In the genomic region with DNA sequence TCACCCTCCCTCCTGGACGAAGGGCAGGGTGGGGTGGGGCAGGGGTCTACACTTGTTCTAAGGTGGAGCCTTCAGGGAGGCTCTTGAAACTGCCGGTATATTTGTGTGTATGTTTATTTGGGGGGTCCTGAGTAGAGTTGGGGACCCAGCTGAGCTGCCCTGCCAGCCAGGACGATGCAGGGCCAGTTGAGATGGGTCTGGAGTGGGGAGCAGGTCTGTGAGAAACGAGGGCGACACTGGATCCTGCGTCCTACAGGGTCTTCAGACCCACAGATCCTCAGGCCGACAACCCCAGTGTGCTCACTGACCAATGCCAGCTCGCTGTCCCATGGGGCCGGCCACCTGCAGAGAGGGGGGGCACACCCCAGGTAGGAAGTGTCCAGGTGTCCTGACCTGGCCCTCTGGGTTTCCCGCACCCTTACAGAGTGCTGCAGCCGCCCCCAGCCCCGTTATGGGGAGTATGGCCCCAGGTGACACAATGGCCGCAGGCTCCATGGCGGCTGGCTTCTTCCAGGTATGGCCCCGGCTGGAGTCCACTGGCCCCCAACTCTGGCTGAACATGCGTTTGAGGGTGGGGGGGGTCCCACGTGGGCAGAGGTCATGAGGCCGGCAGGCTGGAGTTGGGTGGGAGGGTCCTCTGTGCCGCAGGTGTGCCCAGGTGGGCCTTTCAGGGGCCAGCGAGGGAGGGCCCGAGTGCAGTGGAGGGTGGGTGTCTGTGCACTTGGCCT, we compare ENCODE assay signal across 18 cellular contexts. TPM values are rescaled to one million over a fixed set of nuclear protein-coding genes. Genes with fewer than 3 reads are reported as not detected.
DNase-seq lines count a peak whose midpoint lies in the region; ATAC-seq and TF ChIP-seq lines count a peak whose summit lies in the region.
"Had no signal": no experiment of that assay in that cellular context is flagged by ENCODE, and none has a peak within 500 bp of the region (broad histone marks: within the 10 kb centered on the region; RNA-seq: fewer than 3 reads in every experiment).

No MANE protein-coding gene starts in this region.

- no peak for TF ChIP-seq CTCF in natural killer cell (IDR thresholded peaks at IDR 0.05)
- TF ChIP-seq CTCF in WERI-Rb-1 (IDR thresholded peaks at IDR 0.05; ENCODE audit: low read depth, low read length): no peak
- no peak for TF ChIP-seq CTCF in gastroesophageal sphincter (IDR thresholded peaks at IDR 0.05)

- no peaks in the 10 kb centered on the region for H3K27me3 Mint-ChIP-seq in natural killer cell (ENCODE audit: low read depth in 2 of 2)
- no peaks in the 10 kb centered on the region for H3K27me3 Mint-ChIP-seq in natural killer cell treated with Interleukin-12 subunit alpha and Interleukin-12 subunit beta and Interleukin-15 and Interleukin-18, amount 100 ng/mL, for 72 hours
- no peaks in the 10 kb centered on the region for H3K27me3 Mint-ChIP-seq in memory B cell

- H3K4me3 Mint-ChIP-seq in natural killer cell (peak overlapping the region; percentile 59), memory B cell (peak overlapping the region; percentile 27)
- no peak overlapping the region for H3K4me3 Mint-ChIP-seq in natural killer cell treated with Interleukin-12 subunit alpha and Interleukin-12 subunit beta and Interleukin-15 and Interleukin-18, amount 100 ng/mL, for 72 hours
- H3K4me3 Mint-ChIP-seq: T-helper 1 cell treated with Interleukin-12 subunit alpha and Interleukin-12 subunit beta and Interleukin-4 antibody, amounts not matched to agents 30 μg/mL and 1 μg/mL, for 36 hours had no signal

- H3K27ac Mint-ChIP-seq in natural killer cell (peak overlapping the region; percentile 81 to 97), memory B cell (peak overlapping the region; percentile 47)
- H3K27ac Mint-ChIP-seq in natural killer cell treated with Interleukin-12 subunit alpha and Interleukin-12 subunit beta and Interleukin-15 and Interleukin-18, amount 100 ng/mL, for 72 hours: peak overlapping the region in 1 of 2 donors; percentile 51

- no peak for TF ChIP-seq EP300 in gastroesophageal sphincter (IDR thresholded peaks at IDR 0.05)

- H3K36me3 Mint-ChIP-seq in natural killer cell (no peaks in the 10 kb centered on the region), memory B cell (no peaks in the 10 kb centered on the region)
- no peaks in the 10 kb centered on the region for H3K36me3 Mint-ChIP-seq in natural killer cell treated with Interleukin-12 subunit alpha and Interleukin-12 subunit beta and Interleukin-15 and Interleukin-18, amount 100 ng/mL, for 72 hours

- no peak for TF ChIP-seq POLR2A in gastroesophageal sphincter (IDR thresholded peaks at IDR 0.05)

- H3K4me1 ChIP-seq in gastroesophageal sphincter: peaks cover 0 to 95% (median 38%) of the 10 kb centered on the region in 3 donors
- H3K4me1 ChIP-seq: pancreas had no signal

- H3K4me3 ChIP-seq in WERI-Rb-1 (ENCODE audit: low read depth, low read length) (no peak overlapping the region), gastroesophageal sphincter (no peak overlapping the region)
- H3K4me3 ChIP-seq: breast epithelium, lung, pancreas had no signal

- H3K4me1 Mint-ChIP-seq in natural killer cell: peaks cover 6 to 27% of the 10 kb centered on the region in 2 donors
- peaks cover 4 to 13% of the 10 kb centered on the region in 2 donors for H3K4me1 Mint-ChIP-seq in natural killer cell treated with Interleukin-12 subunit alpha and Interleukin-12 subunit beta and Interleukin-15 and Interleukin-18, amount 100 ng/mL, for 72 hours (ENCODE audit: low read depth in 2 of 2)
- peaks cover 12% of the 10 kb centered on the region for H3K4me1 Mint-ChIP-seq in memory B cell

- H3K27ac ChIP-seq in WERI-Rb-1: peak overlapping the region; percentile 84
- H3K27ac ChIP-seq in gastroesophageal sphincter: peak overlapping the region in 1 of 4 donors; percentile 84

- DNase-seq in natural killer cell (no peak), WERI-Rb-1 (no peak), memory B cell (ENCODE audit: low spot score in 2 of 2) (no peak), Ammon's horn (ENCODE audit: low spot score) (no peak), NCI-H1436 (lab: John Stamatoyannopoulos, UW) (no peak), mucosa of gallbladder (ENCODE audit: low spot score) (no peak)
- DNase-seq in natural killer cell treated with Interleukin-12 subunit alpha and Interleukin-12 subunit beta and Interleukin-15 and Interleukin-18, amount 100 ng/mL, for 72 hours (ENCODE audit: low spot score): no peak
- DNase-seq: activated CD4-positive, alpha-beta T cell treated with anti-CD3 and anti-CD28 coated beads for 4 hours; activated gamma-delta T cell treated with Interleukin-2 at 50 U/mL for 16 hours had no signal

- intact Hi-C loops in natural killer cell (cut with micrococcal nuclease): no loop called here

- H3K9me3 Mint-ChIP-seq in natural killer cell (no peaks in the 10 kb centered on the region), memory B cell (no peaks in the 10 kb centered on the region)
- no peaks in the 10 kb centered on the region for H3K9me3 Mint-ChIP-seq in natural killer cell treated with Interleukin-12 subunit alpha and Interleukin-12 subunit beta and Interleukin-15 and Interleukin-18, amount 100 ng/mL, for 72 hours
- H3K9me3 Mint-ChIP-seq: T-helper 1 cell treated with Interleukin-12 subunit alpha and Interleukin-12 subunit beta and Interleukin-4 antibody, amounts not matched to agents 30 μg/mL and 1 μg/mL, for 36 hours had no signal

- H3K27me3 ChIP-seq in WERI-Rb-1 (ENCODE audit: insufficient read depth, low read depth, severe bottlenecking) (no peaks in the 10 kb centered on the region), gastroesophageal sphincter (no peaks in the 10 kb centered on the region)
- H3K27me3 ChIP-seq: breast epithelium, pancreas had no signal

- H3K36me3 ChIP-seq in WERI-Rb-1: peaks cover 33% of the 10 kb centered on the region
- H3K36me3 ChIP-seq in gastroesophageal sphincter: peaks cover 0 to 18% of the 10 kb centered on the region in 2 donors
- H3K36me3 ChIP-seq: breast epithelium, pancreas had no signal

- WGBS in gastroesophageal sphincter (ENCODE audit: low coverage in 1 of 2), 2 donors: no CpG with 5 or more reads among the region's 21 CpGs

- no peaks in the 10 kb centered on the region for H3K9me3 ChIP-seq in WERI-Rb-1 (ENCODE audit: severe bottlenecking)
- H3K9me3 ChIP-seq in gastroesophageal sphincter: no peaks in the 10 kb centered on the region
- H3K9me3 ChIP-seq: breast epithelium, pancreas had no signal

- ATAC-seq in natural killer cell (no peak), memory B cell (ENCODE audit: low read depth) (no peak), gastroesophageal sphincter (no peak)
- no peak for ATAC-seq in natural killer cell treated with Interleukin-12 subunit alpha and Interleukin-12 subunit beta and Interleukin-15 and Interleukin-18, amount 100 ng/mL, for 72 hours
- ATAC-seq: pancreas had no signal

RNA-seq across cellular contexts. Expression of gene ISYNA1, which starts 7.4 kb away (rescaled TPM):
- total RNA-seq in natural killer cell: 10 to 100 TPM; 39.7 to 53.6 (median 40.1) TPM
- total RNA-seq in natural killer cell treated with Interleukin-12 subunit alpha and Interleukin-12 subunit beta and Interleukin-15 and Interleukin-18, amount 100 ng/mL, for 72 hours: 10 to 100 TPM; 19.0 to 25.6 TPM
- 10 to 100 TPM; 15.2 to 31.6 (median 19.8) TPM for total RNA-seq in gastroesophageal sphincter
- total RNA-seq in mucosa of gallbladder: 37.1 TPM

RNA-seq across cellular contexts. Expression of gene SSBP4, which starts 11.4 kb away (rescaled TPM):
- total RNA-seq in natural killer cell: 100 to 1,000 TPM; 137 to 169 (median 158) TPM
- 100 to 1,000 TPM; 112 to 271 TPM for total RNA-seq in natural killer cell treated with Interleukin-12 subunit alpha and Interleukin-12 subunit beta and Interleukin-15 and Interleukin-18, amount 100 ng/mL, for 72 hours
- total RNA-seq in gastroesophageal sphincter: 10 to 100 TPM; 58.4 to 76.2 (median 61.3) TPM
- total RNA-seq in mucosa of gallbladder: 68.1 TPM

RNA-seq across cellular contexts. Expression of gene LRRC25, which starts 33.2 kb away (rescaled TPM):
- 10 to 100 TPM in 2 of 3 donors, 1 to 10 TPM in 1; 3.9 to 28.2 (median 12.0) TPM for total RNA-seq in natural killer cell
- not detected for total RNA-seq in natural killer cell treated with Interleukin-12 subunit alpha and Interleukin-12 subunit beta and Interleukin-15 and Interleukin-18, amount 100 ng/mL, for 72 hours
- total RNA-seq in gastroesophageal sphincter: 10 to 100 TPM in 1 of 4 donors, 1 to 10 TPM in 3; 1.9 to 19.0 (median 4.8) TPM
- total RNA-seq in mucosa of gallbladder: 7.8 TPM
- total RNA-seq: Daoy, MCF 10A, RPMI7951, smooth muscle cell had no signal

RNA-seq across cellular contexts. Expression of gene GDF15, which starts 44.6 kb away (rescaled TPM):
- total RNA-seq in natural killer cell (1 to 10 TPM in 1 of 3 donors, under 1 TPM in 1, not detected in 1; 0.85 to 1.5 TPM), gastroesophageal sphincter (1 to 10 TPM in 3 of 4 donors, under 1 TPM in 1; 0.62 to 3.7 (median 3.0) TPM), mucosa of gallbladder (76.0 TPM)
- total RNA-seq in natural killer cell treated with Interleukin-12 subunit alpha and Interleukin-12 subunit beta and Interleukin-15 and Interleukin-18, amount 100 ng/mL, for 72 hours: under 1 TPM in 1 of 2 donors, not detected in 1; 0.71 TPM
